12 cellular contexts compared by ENCODE assay signal in genomic region chr20:3044336-3044965, GRCh38. TPM values are rescaled to one million over a fixed set of nuclear protein-coding genes. Genes with fewer than 3 reads are reported as not detected.
A peak's percentile ranks its signal among the peaks of the same experiment; 100 is the strongest.
DNase-seq lines count a peak whose midpoint lies in the region; ATAC-seq and TF ChIP-seq lines count a peak whose summit lies in the region.
"Had no signal": no experiment of that assay in that cellular context is flagged by ENCODE, and none has a peak within 500 bp of the region (broad histone marks: within the 10 kb centered on the region; RNA-seq: fewer than 3 reads in every experiment).

No MANE protein-coding gene starts in this region.

- H3K27ac ChIP-seq in HUES6 (ENCODE audit: low read depth, low read length) (no peak overlapping the region), ovary (peak overlapping the region; percentile 26 to 95)

- H3K27me3 ChIP-seq in HUES6 (ENCODE audit: control insufficient read depth, insufficient read depth, low read length) = no peaks in the 10 kb centered on the region
- no peaks in the 10 kb centered on the region for H3K27me3 ChIP-seq in ovary
- H3K27me3 ChIP-seq: brain microvascular endothelial cell had no signal

- peaks cover 28% of the 10 kb centered on the region for H3K4me1 Mint-ChIP-seq in T-helper 2 cell treated with Interferon-gamma antibody and Interleukin-4, amounts not matched to agents 5 μg/mL and 100 μg/mL, for 36 hours (ENCODE audit: low read depth)
- H3K4me1 Mint-ChIP-seq in central memory CD8-positive, alpha-beta T cell = peaks cover 15% of the 10 kb centered on the region

- TF ChIP-seq CTCF in ovary (IDR thresholded peaks at IDR 0.05) = no peak

- H3K36me3 ChIP-seq in HUES6 (ENCODE audit: control insufficient read depth, insufficient read depth, low read length) (peaks cover 35% of the 10 kb centered on the region), ovary (no peaks in the 10 kb centered on the region)

- peaks cover 21% of the 10 kb centered on the region for H3K4me1 ChIP-seq in HUES6 (ENCODE audit: control insufficient read depth, insufficient read depth, low read length)
- peaks cover 19% of the 10 kb centered on the region for H3K4me1 ChIP-seq in ovary (ENCODE audit: insufficient read depth)

- no peak for DNase-seq in T-helper 2 cell treated with Interferon-gamma antibody and Interleukin-4, amounts not matched to agents 5 μg/mL and 100 μg/mL, for 36 hours (ENCODE audit: low spot score)
- no peak for DNase-seq in T-helper 2 cell
- DNase-seq in central memory CD8-positive, alpha-beta T cell (ENCODE audit: low spot score in 2 of 2) = no peak
- peak in 4 of 5 donors; percentile 25 to 47 (median 42) for DNase-seq in ovary
- no peak for DNase-seq in pons (ENCODE audit: low spot score)
- DNase-seq: NCI-H1436, SW 1271 had no signal

- no peak for TF ChIP-seq POLR2A in ovary (IDR thresholded peaks at IDR 0.05)

- no peak overlapping the region for H3K4me3 Mint-ChIP-seq in T-helper 2 cell treated with Interferon-gamma antibody and Interleukin-4, amounts not matched to agents 5 μg/mL and 100 μg/mL, for 36 hours
- peak overlapping the region; percentile 85 for H3K4me3 Mint-ChIP-seq in central memory CD8-positive, alpha-beta T cell

- peak overlapping the region; percentile 36 for H3K27ac Mint-ChIP-seq in T-helper 2 cell treated with Interferon-gamma antibody and Interleukin-4, amounts not matched to agents 5 μg/mL and 100 μg/mL, for 36 hours
- H3K27ac Mint-ChIP-seq in central memory CD8-positive, alpha-beta T cell (ENCODE audit: low read depth) = peak overlapping the region; percentile 42

- H3K9me3 ChIP-seq in HUES6 (ENCODE audit: control insufficient read depth, insufficient read depth, low read depth, low read length) (no peaks in the 10 kb centered on the region), ovary (no peaks in the 10 kb centered on the region)

- H3K4me3 ChIP-seq in HUES6 (ENCODE audit: low read depth, low read length) (peak overlapping the region; percentile 98), ovary (no peak overlapping the region)

- no peak for TF ChIP-seq EP300 in ovary (IDR thresholded peaks at IDR 0.05)

- no peak overlapping the region for H3K9ac ChIP-seq in HUES6 (ENCODE audit: low read length)

- intact Hi-C loops in ovary (cut with DNase I) = no loop called here

- H3K9me3 Mint-ChIP-seq in T-helper 2 cell treated with Interferon-gamma antibody and Interleukin-4, amounts not matched to agents 5 μg/mL and 100 μg/mL, for 36 hours = no peaks in the 10 kb centered on the region
- no peaks in the 10 kb centered on the region for H3K9me3 Mint-ChIP-seq in central memory CD8-positive, alpha-beta T cell

- peaks cover 34% of the 10 kb centered on the region for H3K36me3 Mint-ChIP-seq in T-helper 2 cell treated with Interferon-gamma antibody and Interleukin-4, amounts not matched to agents 5 μg/mL and 100 μg/mL, for 36 hours (ENCODE audit: low read depth)
- H3K36me3 Mint-ChIP-seq in central memory CD8-positive, alpha-beta T cell (ENCODE audit: insufficient read depth) = peaks cover 28% of the 10 kb centered on the region

- 91 to 98% (median 97%) methylated on average over 6 to 8 of the region's 8 CpGs for WGBS in ovary, 3 donors

- no peak for ATAC-seq in central memory CD8-positive, alpha-beta T cell (replicated peaks; ENCODE audit: extremely low read depth, poor library complexity, severe bottlenecking)
- no peak for ATAC-seq in HG02981 (IDR thresholded peaks at IDR 0.05; ENCODE audit: unreplicated experiment)
- no peak for ATAC-seq in GM19351 (IDR thresholded peaks at IDR 0.05; ENCODE audit: unreplicated experiment)

- no peaks in the 10 kb centered on the region for H3K27me3 Mint-ChIP-seq in T-helper 2 cell treated with Interferon-gamma antibody and Interleukin-4, amounts not matched to agents 5 μg/mL and 100 μg/mL, for 36 hours (ENCODE audit: low read depth)
- H3K27me3 Mint-ChIP-seq in central memory CD8-positive, alpha-beta T cell = no peaks in the 10 kb centered on the region

RNA-seq across cellular contexts. Expression of gene GNRH2, which starts 1.0 kb away (rescaled TPM):
- total RNA-seq in ovary = 1 to 10 TPM in 1 of 7 donors, under 1 TPM in 4, not detected in 2; 0.73 to 1.2 (median 0.95) TPM
- 1 to 10 TPM in 1 of 2 donors, not detected in 1; 2.2 TPM for polyA plus RNA-seq in ovary

RNA-seq across cellular contexts. Expression of gene MRPS26, which starts 1.4 kb away (rescaled TPM):
- 10 to 100 TPM; 40.8 to 65.8 (median 51.9) TPM for total RNA-seq in ovary
- polyA plus RNA-seq in ovary = 10 to 100 TPM; 18.4 to 65.6 TPM

RNA-seq across cellular contexts. Expression of gene OXT, which starts 27.0 kb away (rescaled TPM):
- under 1 TPM in 1 of 7 donors, not detected in 6; 0.61 TPM for total RNA-seq in ovary
- under 1 TPM in 1 of 2 donors, not detected in 1; 0.86 TPM for polyA plus RNA-seq in ovary

RNA-seq across cellular contexts. Expression of gene AVP, which starts 40.1 kb away (rescaled TPM):
- not detected for total RNA-seq in ovary
- polyA plus RNA-seq in ovary = not detected
- polyA plus RNA-seq: esophagus had no signal

Comparison
In these comparisons a context has a peak if more than half of its experiments do, and no peak if none do; other contexts are left out.
1. DNase-seq: peak in ovary (4 of 5); none in T-helper 2 cell treated with Interferon-gamma antibody and Interleukin-4, amounts not matched to agents 5 μg/mL and 100 μg/mL, for 36 hours (single experiment), T-helper 2 cell (0 of 5), central memory CD8-positive, alpha-beta T cell (0 of 2) and pons (single experiment).